In the genomic region with DNA sequence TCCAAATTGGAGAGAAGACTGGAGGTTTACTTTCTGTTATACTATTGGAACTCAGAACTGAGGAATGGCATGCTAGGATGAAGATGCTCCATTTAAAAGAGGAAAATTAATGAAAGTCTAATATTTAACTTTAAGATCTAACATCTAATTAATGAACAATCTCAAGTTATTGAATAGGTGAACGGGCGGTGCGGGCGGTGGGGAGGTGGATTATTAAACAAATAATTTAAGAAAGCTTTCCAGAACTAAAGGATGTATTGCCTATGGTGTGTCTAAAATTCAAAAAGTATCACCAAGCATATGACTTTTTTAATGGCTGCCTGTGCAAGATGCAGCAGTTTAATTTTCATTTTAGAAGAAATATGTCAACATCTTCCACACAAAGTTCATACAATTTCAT, we compare ENCODE assay signal across 21 cellular contexts.
"Had no signal": no experiment of that assay in that cellular context is flagged by ENCODE, and none has a peak within 500 bp of the region (broad histone marks: within the 10 kb centered on the region; RNA-seq: fewer than 3 reads in every experiment).

No MANE protein-coding gene starts in this region.

- ATAC-seq: effector memory CD8-positive, alpha-beta T cell; esophagus mucosa; foreskin keratinocyte; gastrocnemius medialis; gastroesophageal sphincter; heart left ventricle; heart right ventricle had no signal

- DNase-seq: colonic mucosa; cortex of kidney; dermis blood vessel endothelial cell; dorsolateral prefrontal cortex; effector CD4-positive, alpha-beta T cell; effector CD8-positive, alpha-beta T cell; effector memory CD4-positive, alpha-beta T cell; effector memory CD8-positive, alpha-beta T cell; endodermal cell; erythroblast; esophagus squamous epithelium; foreskin fibroblast; foreskin keratinocyte; foreskin melanocyte; gastrocnemius medialis; glutamatergic neuron; head of caudate nucleus; heart left ventricle; heart right ventricle had no signal
